ENCODE assay signal across 1 cellular context in genomic region chr10:79124066-79124465, GRCh38.
TF ChIP-seq lines count a peak whose summit lies in the region.

No MANE protein-coding gene starts in this region.

TF ChIP-seq in K562, 482 proteins besides CTCF, POLR2A, EP300 and RAD21 (continued from another document and continues in another):
- TF ChIP-seq CLOCK (CRISPR knock-in tag; IDR thresholded peaks at IDR 0.05; ENCODE audit: borderline replicate concordance), result no peak
- 0 out of 2 replicates have a peak, but pooled peaks have one; percentile 14 for TF ChIP-seq NFIC (IDR thresholded peaks at IDR 0.05)
- no peak for TF ChIP-seq HBP1 (CRISPR knock-in tag; IDR thresholded peaks at IDR 0.05)
- TF ChIP-seq ZNF318 (IDR thresholded peaks at IDR 0.05; ENCODE audit: borderline replicate concordance in 1 of 2, low read depth in 1 of 2), result no peak
- no peak for TF ChIP-seq NRF1 (conservative IDR thresholded peaks at IDR 0.05 in 1 of 2, IDR thresholded peaks at IDR 0.05 in 1 of 2)
- TF ChIP-seq HDAC8 (tag; IDR thresholded peaks at IDR 0.05), result no peak
- peak; percentile 100 for TF ChIP-seq BCOR (IDR thresholded peaks at IDR 0.05)
- no peak for TF ChIP-seq TCF7 (IDR thresholded peaks at IDR 0.05; ENCODE audit: borderline replicate concordance)
- no peak for TF ChIP-seq ZNF766 (CRISPR knock-in tag; conservative IDR thresholded peaks at IDR 0.05)
- no peak for TF ChIP-seq SIX5 (IDR thresholded peaks at IDR 0.05; ENCODE audit: borderline replicate concordance in 1 of 2, insufficient read depth in 1 of 2, low read depth in 1 of 2, low read length in 2 of 2)
- TF ChIP-seq GABPA (tag; conservative IDR thresholded peaks at IDR 0.05; ENCODE audit: low read depth), result no peak
- TF ChIP-seq OTX1 (CRISPR knock-in tag; IDR thresholded peaks at IDR 0.05), result no peak
- TF ChIP-seq ELK3 (CRISPR knock-in tag; IDR thresholded peaks at IDR 0.05), result no peak
- no peak for TF ChIP-seq ZNF3 (CRISPR knock-in tag; IDR thresholded peaks at IDR 0.05)
- TF ChIP-seq ZNF395 (CRISPR knock-in tag; IDR thresholded peaks at IDR 0.05), result no peak
- no peak for TF ChIP-seq SP2 (IDR thresholded peaks at IDR 0.05; ENCODE audit: extremely low read depth, low read depth, low read length, poor library complexity, severe bottlenecking)
- TF ChIP-seq KDM1A (IDR thresholded peaks at IDR 0.05), result peak; percentile 94
- TF ChIP-seq TAF15 (IDR thresholded peaks at IDR 0.05; ENCODE audit: low read depth, low read length), result no peak
- no peak for TF ChIP-seq ZNF217 (CRISPR knock-in tag; IDR thresholded peaks at IDR 0.05)
- TF ChIP-seq HDAC1 (IDR thresholded peaks at IDR 0.05), result peak; percentile 58 to 83; a peak in 2 of 4 replicates
- TF ChIP-seq IRF9 (tag; IDR thresholded peaks at IDR 0.05), result no peak
- TF ChIP-seq FOXO4 (CRISPR knock-in tag; IDR thresholded peaks at IDR 0.05), result no peak
- TF ChIP-seq E2F3 (CRISPR knock-in tag; IDR thresholded peaks at IDR 0.05), result no peak
- TF ChIP-seq CBX3 (IDR thresholded peaks at IDR 0.05; ENCODE audit: borderline replicate concordance in 1 of 2, low read length in 2 of 2), result peak in 1 of 2 experiments; percentile 57; a peak in 1 of 3 replicates
- TF ChIP-seq TEAD4 (IDR thresholded peaks at IDR 0.05; ENCODE audit: low read length), result no peak
- TF ChIP-seq TEAD4 (CRISPR knock-in tag; IDR thresholded peaks at IDR 0.05; ENCODE audit: borderline replicate concordance), result no peak
- no peak for TF ChIP-seq ZNF408 (CRISPR knock-in tag; IDR thresholded peaks at IDR 0.05; ENCODE audit: low read depth)
- TF ChIP-seq ARID4B (CRISPR knock-in tag; IDR thresholded peaks at IDR 0.05), result no peak
- no peak for TF ChIP-seq STAG1 (CRISPR knock-in tag; IDR thresholded peaks at IDR 0.05; ENCODE audit: borderline replicate concordance)
- no peak for TF ChIP-seq POLR2H (tag; IDR thresholded peaks at IDR 0.05; ENCODE audit: low read depth)
- TF ChIP-seq ZNF354B (CRISPR knock-in tag; IDR thresholded peaks at IDR 0.05), result no peak
- no peak for TF ChIP-seq PHB2 (IDR thresholded peaks at IDR 0.05; ENCODE audit: low read depth)
- no peak for TF ChIP-seq TRIM25 (IDR thresholded peaks at IDR 0.05; ENCODE audit: borderline replicate concordance)
- TF ChIP-seq BHLHE40 (IDR thresholded peaks at IDR 0.05; ENCODE audit: low read length), result no peak
